ENCODE assay signal across 11 cellular contexts in the genomic region with DNA sequence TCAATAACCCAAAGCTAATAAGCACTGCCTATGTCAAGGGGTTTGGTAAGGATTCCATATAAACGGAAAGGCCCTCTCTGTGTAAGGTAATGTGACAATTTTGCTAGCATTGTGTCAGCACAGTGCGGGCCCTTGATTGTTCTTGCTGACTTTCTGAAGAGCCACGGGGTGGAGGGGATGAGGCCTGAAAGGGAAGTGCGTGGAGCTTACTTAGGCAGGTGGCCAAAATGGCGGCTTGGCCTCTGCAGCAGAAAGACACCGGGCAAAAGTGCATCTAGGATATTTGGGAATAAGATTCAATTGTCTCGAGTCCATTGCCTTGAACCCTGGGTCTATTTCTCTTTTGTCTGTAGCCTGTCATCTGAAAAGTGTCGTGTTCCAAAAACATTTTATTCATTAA.
DNase-seq lines count a peak whose midpoint lies in the region; ATAC-seq and TF ChIP-seq lines count a peak whose summit lies in the region.
"Had no signal": no experiment of that assay in that cellular context is flagged by ENCODE, and none has a peak within 500 bp of the region (broad histone marks: within the 10 kb centered on the region; RNA-seq: fewer than 3 reads in every experiment).

No MANE protein-coding gene starts in this region.

- no peak for DNase-seq in A673 (ENCODE audit: low spot score)
- DNase-seq in WTC11 (ENCODE audit: low spot score) = no peak
- DNase-seq in fibroblast of the aortic adventitia (ENCODE audit: low read depth) = peak; percentile 73
- no peak for DNase-seq in osteocyte (ENCODE audit: extremely low spot score, unreplicated experiment)
- DNase-seq in NCI-H1105 treated with DMSO at 0.1 percent for 48 hours (lab: John Stamatoyannopoulos, UW) = no peak
- no peak for DNase-seq in inferior parietal cortex (ENCODE audit: extremely low spot score)
- DNase-seq in germinal center (ENCODE audit: low spot score) = no peak
- DNase-seq: activated CD8-positive, alpha-beta memory T cell treated with anti-CD3 and anti-CD28 coated beads, Interleukin-2, amount 50 U/mL, for 48 hours; GF-D8 had no signal

- no TSS peak for BruUV-seq in A673 (replicated peaks; lab: Mats Ljungman, UMichigan)

- peaks cover 4% of the 10 kb centered on the region for H3K9me3 ChIP-seq in A673 (ENCODE audit: low read depth, low read length, poor library complexity, severe bottlenecking)
- H3K9me3 ChIP-seq: tibial nerve had no signal

- POLR2A ChIA-PET in A673 (lab: Charles Lee; ENCODE audit: low non-redundant PET) = no interaction called here
- POLR2A ChIA-PET in WTC11 (lab: Charles Lee) = interaction anchor here (0.8 kb wide), 1 partner anchor 73 kb away, joined by 3 read pairs; no protein-coding TSS in a partner anchor

- intact Hi-C loops in A673 (cut with micrococcal nuclease; ENCODE audit: unreplicated experiment) = no loop called here

- no peaks in the 10 kb centered on the region for H3K36me3 ChIP-seq in A673 (ENCODE audit: insufficient read depth, low read length, poor library complexity, severe bottlenecking)
- H3K36me3 ChIP-seq: tibial nerve had no signal

- H3K27ac Mint-ChIP-seq in WTC11 (peak overlapping the region; percentile 96), osteocyte (ENCODE audit: unreplicated experiment) (peak overlapping the region; percentile 99)

- H3K27me3 Mint-ChIP-seq in WTC11 (ENCODE audit: low read depth) (no peaks in the 10 kb centered on the region), osteocyte (ENCODE audit: unreplicated experiment) (no peaks in the 10 kb centered on the region)

- peak overlapping the region; percentile 82 for H3K27ac ChIP-seq in A673 (ENCODE audit: low read depth, low read length, poor library complexity, severe bottlenecking)

- no peaks in the 10 kb centered on the region for H3K36me3 Mint-ChIP-seq in WTC11
- H3K36me3 Mint-ChIP-seq in osteocyte (ENCODE audit: unreplicated experiment) = no peaks in the 10 kb centered on the region

- H3K9me3 Mint-ChIP-seq in WTC11 (0 out of 2 replicates have a peak, but pooled peaks cover 5% of the 10 kb centered on the region), osteocyte (ENCODE audit: unreplicated experiment) (no peaks in the 10 kb centered on the region)

- H3K4me1 ChIP-seq in A673 (ENCODE audit: insufficient read depth, low read length, poor library complexity, severe bottlenecking) = peaks cover 38% of the 10 kb centered on the region

- H3K4me1 Mint-ChIP-seq in WTC11 (peaks cover 28% of the 10 kb centered on the region), osteocyte (ENCODE audit: unreplicated experiment) (peaks cover 52% of the 10 kb centered on the region)

- TF ChIP-seq CTCF in A673 (conservative IDR thresholded peaks at IDR 0.05; ENCODE audit: low read depth, low read length) (no peak), WTC11 (IDR thresholded peaks at IDR 0.05) (no peak), fibroblast of the aortic adventitia (IDR thresholded peaks at IDR 0.05; ENCODE audit: insufficient read depth, low read length) (no peak), osteocyte (IDR thresholded peaks at IDR 0.05) (no peak)

- CTCF ChIA-PET in A673 (lab: Charles Lee) = no interaction called here
- CTCF ChIA-PET in WTC11 (lab: Charles Lee) = interaction anchor here (1.0 kb wide), 1 partner anchor 14 kb away, joined by 3 read pairs; no protein-coding TSS in a partner anchor

- 0 out of 2 replicates have a peak, but pooled peaks have one; percentile 16 for ATAC-seq in WTC11
- no peak for ATAC-seq in HG03175 (IDR thresholded peaks at IDR 0.05; ENCODE audit: unreplicated experiment)

- no peak overlapping the region for H3K4me3 Mint-ChIP-seq in WTC11
- H3K4me3 Mint-ChIP-seq in osteocyte (ENCODE audit: unreplicated experiment) = peak overlapping the region; percentile 44

- H3K27me3 ChIP-seq in A673 (replicated peaks; ENCODE audit: insufficient read depth, low read depth, low read length, poor library complexity) = no peaks in the 10 kb centered on the region
- H3K27me3 ChIP-seq: tibial nerve had no signal

- no peak overlapping the region for H3K4me3 ChIP-seq in A673 (ENCODE audit: low read depth, low read length, poor library complexity, severe bottlenecking)
- no peak overlapping the region for H3K4me3 ChIP-seq in fibroblast of the aortic adventitia (ENCODE audit: low read depth, low read length)
- H3K4me3 ChIP-seq: tibial nerve had no signal

TF ChIP-seq in WTC11, 78 proteins besides CTCF, POLR2A, EP300 and RAD21 (continues in another document):
- TF ChIP-seq, protein P1, sequence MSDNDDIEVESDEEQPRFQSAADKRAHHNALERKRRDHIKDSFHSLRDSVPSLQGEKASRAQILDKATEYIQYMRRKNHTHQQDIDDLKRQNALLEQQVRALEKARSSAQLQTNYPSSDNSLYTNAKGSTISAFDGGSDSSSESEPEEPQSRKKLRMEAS (CRISPR knock-in tag; IDR thresholded peaks at IDR 0.05) = no peak
- TF ChIP-seq, protein P2, sequence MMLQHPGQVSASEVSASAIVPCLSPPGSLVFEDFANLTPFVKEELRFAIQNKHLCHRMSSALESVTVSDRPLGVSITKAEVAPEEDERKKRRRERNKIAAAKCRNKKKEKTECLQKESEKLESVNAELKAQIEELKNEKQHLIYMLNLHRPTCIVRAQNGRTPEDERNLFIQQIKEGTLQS (CRISPR knock-in tag; conservative IDR thresholded peaks at IDR 0.05) = no peak
- TF ChIP-seq ZNF138 (CRISPR knock-in tag; conservative IDR thresholded peaks at IDR 0.05) (no peak), FOXJ3 (CRISPR knock-in tag; IDR thresholded peaks at IDR 0.05; ENCODE audit: borderline replicate concordance) (no peak), OVOL2 (CRISPR knock-in tag; IDR thresholded peaks at IDR 0.05; ENCODE audit: borderline replicate concordance) (no peak), GABPB1 (CRISPR knock-in tag; IDR thresholded peaks at IDR 0.05) (no peak), ZNF121 (CRISPR knock-in tag; IDR thresholded peaks at IDR 0.05) (no peak), ZNF219 (CRISPR knock-in tag; IDR thresholded peaks at IDR 0.05; ENCODE audit: borderline replicate concordance) (no peak), TEAD1 (CRISPR knock-in tag; IDR thresholded peaks at IDR 0.05) (no peak), TCF7 (CRISPR knock-in tag; IDR thresholded peaks at IDR 0.05; ENCODE audit: low read depth) (no peak)
- TF ChIP-seq, protein P3, sequence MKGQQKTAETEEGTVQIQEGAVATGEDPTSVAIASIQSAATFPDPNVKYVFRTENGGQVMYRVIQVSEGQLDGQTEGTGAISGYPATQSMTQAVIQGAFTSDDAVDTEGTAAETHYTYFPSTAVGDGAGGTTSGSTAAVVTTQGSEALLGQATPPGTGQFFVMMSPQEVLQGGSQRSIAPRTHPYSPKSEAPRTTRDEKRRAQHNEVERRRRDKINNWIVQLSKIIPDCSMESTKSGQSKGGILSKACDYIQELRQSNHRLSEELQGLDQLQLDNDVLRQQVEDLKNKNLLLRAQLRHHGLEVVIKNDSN (CRISPR knock-in tag; IDR thresholded peaks at IDR 0.05) = no peak
- TF ChIP-seq, protein P4, sequence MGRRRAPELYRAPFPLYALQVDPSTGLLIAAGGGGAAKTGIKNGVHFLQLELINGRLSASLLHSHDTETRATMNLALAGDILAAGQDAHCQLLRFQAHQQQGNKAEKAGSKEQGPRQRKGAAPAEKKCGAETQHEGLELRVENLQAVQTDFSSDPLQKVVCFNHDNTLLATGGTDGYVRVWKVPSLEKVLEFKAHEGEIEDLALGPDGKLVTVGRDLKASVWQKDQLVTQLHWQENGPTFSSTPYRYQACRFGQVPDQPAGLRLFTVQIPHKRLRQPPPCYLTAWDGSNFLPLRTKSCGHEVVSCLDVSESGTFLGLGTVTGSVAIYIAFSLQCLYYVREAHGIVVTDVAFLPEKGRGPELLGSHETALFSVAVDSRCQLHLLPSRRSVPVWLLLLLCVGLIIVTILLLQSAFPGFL (CRISPR knock-in tag; IDR thresholded peaks at IDR 0.05; ENCODE audit: borderline replicate concordance) = no peak
- TF ChIP-seq, protein P5, sequence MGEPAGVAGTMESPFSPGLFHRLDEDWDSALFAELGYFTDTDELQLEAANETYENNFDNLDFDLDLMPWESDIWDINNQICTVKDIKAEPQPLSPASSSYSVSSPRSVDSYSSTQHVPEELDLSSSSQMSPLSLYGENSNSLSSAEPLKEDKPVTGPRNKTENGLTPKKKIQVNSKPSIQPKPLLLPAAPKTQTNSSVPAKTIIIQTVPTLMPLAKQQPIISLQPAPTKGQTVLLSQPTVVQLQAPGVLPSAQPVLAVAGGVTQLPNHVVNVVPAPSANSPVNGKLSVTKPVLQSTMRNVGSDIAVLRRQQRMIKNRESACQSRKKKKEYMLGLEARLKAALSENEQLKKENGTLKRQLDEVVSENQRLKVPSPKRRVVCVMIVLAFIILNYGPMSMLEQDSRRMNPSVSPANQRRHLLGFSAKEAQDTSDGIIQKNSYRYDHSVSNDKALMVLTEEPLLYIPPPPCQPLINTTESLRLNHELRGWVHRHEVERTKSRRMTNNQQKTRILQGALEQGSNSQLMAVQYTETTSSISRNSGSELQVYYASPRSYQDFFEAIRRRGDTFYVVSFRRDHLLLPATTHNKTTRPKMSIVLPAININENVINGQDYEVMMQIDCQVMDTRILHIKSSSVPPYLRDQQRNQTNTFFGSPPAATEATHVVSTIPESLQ (CRISPR knock-in tag; IDR thresholded peaks at IDR 0.05) = no peak
- TF ChIP-seq, protein P6, sequence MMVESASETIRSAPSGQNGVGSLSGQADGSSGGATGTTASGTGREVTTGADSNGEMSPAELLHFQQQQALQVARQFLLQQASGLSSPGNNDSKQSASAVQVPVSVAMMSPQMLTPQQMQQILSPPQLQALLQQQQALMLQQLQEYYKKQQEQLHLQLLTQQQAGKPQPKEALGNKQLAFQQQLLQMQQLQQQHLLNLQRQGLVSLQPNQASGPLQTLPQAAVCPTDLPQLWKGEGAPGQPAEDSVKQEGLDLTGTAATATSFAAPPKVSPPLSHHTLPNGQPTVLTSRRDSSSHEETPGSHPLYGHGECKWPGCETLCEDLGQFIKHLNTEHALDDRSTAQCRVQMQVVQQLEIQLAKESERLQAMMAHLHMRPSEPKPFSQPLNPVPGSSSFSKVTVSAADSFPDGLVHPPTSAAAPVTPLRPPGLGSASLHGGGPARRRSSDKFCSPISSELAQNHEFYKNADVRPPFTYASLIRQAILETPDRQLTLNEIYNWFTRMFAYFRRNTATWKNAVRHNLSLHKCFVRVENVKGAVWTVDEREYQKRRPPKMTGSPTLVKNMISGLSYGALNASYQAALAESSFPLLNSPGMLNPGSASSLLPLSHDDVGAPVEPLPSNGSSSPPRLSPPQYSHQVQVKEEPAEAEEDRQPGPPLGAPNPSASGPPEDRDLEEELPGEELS (CRISPR knock-in tag; IDR thresholded peaks at IDR 0.05) = no peak
- TF ChIP-seq, protein P7, sequence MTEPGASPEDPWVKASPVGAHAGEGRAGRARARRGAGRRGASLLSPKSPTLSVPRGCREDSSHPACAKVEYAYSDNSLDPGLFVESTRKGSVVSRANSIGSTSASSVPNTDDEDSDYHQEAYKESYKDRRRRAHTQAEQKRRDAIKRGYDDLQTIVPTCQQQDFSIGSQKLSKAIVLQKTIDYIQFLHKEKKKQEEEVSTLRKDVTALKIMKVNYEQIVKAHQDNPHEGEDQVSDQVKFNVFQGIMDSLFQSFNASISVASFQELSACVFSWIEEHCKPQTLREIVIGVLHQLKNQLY (CRISPR knock-in tag; IDR thresholded peaks at IDR 0.05) = no peak
